In the genomic region with DNA sequence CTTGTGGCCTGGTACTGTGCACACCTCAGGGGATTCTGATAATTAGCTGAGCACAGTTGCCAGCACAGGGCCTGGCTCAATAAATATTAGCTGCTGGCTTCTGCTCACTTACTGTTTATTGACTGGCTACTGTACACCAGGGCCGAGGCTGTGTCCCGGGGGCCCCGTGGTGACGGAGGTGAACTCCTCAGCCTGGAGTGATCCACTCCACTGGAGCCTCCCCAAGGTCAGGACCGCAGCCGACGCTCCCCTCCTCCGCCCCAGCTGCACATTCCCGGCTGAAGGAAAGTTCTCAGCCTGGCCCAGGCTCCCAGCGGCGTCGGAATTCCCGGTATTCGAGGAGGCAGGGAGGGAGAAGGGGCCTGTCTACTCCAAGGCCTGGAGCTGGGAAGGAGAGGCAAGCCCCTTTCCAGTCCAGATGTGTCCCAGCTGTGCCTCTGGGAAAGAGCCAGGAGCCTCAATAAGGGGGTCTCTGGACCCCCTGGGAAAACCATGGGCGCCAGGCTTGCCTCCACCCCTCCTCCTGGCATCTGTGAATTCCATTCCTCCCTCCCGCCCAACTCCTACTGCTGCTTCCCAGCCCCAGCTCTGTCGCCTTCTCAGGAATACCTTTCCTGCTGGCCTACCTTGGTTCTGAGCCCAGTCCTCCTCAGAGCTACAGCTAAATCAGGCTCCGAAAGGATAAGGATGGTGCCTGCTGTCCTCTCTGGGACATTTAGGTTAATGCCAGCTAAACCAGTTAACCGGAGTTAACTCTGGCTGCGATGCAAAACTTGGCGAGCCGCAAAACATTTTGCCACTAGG, we compare ENCODE assay signal across 8 cellular contexts. TPM values are rescaled to one million over a fixed set of nuclear protein-coding genes. Genes with fewer than 3 reads are reported as not detected.
DNase-seq lines count a peak whose midpoint lies in the region; ATAC-seq and TF ChIP-seq lines count a peak whose summit lies in the region.

No MANE protein-coding gene starts in this region.

- H3K9me3 ChIP-seq in HCT116 (ENCODE audit: control insufficient read depth in 1 of 2, insufficient read depth in 1 of 2, low read depth in 1 of 2, low read length in 2 of 2): no peaks in the 10 kb centered on the region

- no peak for DNase-seq in HCT116 (ENCODE audit: low read depth, low spot score)
- peak; percentile 97 for DNase-seq in islet precursor cell
- DNase-seq in stimulated activated naive B cell treated with anti-CD40 and anti-IgM and Interleukin-4, amounts not matched to agents 10 μg/mL and 1 μg/mL and 100 μg/mL, for 72 hours: no peak
- DNase-seq in stimulated activated CD4-positive, alpha-beta T cell treated with anti-CD3 and anti-CD28 coated beads, Interleukin-15, amount 100 ng/mL, for 24 hours: no peak
- DNase-seq in SHP77 (lab: John Stamatoyannopoulos, UW): no peak
- DNase-seq in activated CD4-positive, alpha-beta memory T cell treated with anti-CD3 and anti-CD28 coated beads, Interleukin-2, amount 10 ng/mL, durations not matched to agents 7 days and 5 days: no peak

- H3K4me2 ChIP-seq in HCT116 (ENCODE audit: low read length): peak overlapping the region; percentile 59

- no peak for TF ChIP-seq RAD21 in HCT116 (IDR thresholded peaks at IDR 0.05; ENCODE audit: low read depth)

- POLR2A ChIA-PET in HCT116 (lab: Charles Lee): interaction anchor here (0.7 to 6.0 kb wide), 8 partner anchors 8 to 37 kb away, joined by 3 to 33 read pairs (median 3); a partner anchor contains a TSS
- POLR2A ChIA-PET in activated CD4-positive, alpha-beta memory T cell treated with anti-CD3 and anti-CD28 coated beads, Interleukin-2, amount 10 ng/mL, durations not matched to agents 7 days and 5 days (lab: Charles Lee): interaction anchor here (0.6 to 3.0 kb wide), 9 partner anchors 7 to 52 kb away, joined by 3 to 18 read pairs (median 4); a partner anchor contains a TSS

- H3K36me3 ChIP-seq in HCT116 (ENCODE audit: control insufficient read depth in 1 of 2, insufficient read depth in 2 of 2, low read length in 2 of 2): peaks cover 12 to 13% of the 10 kb centered on the region in 2 experiments; a peak in 3 of 4 replicates

- H2AFZ ChIP-seq in HCT116 (ENCODE audit: low read depth, low read length, poor library complexity, severe bottlenecking): no peak overlapping the region

- RAD21 ChIA-PET in HCT116 (lab: Charles Lee; ENCODE audit: low non-redundant PET in 1 of 2, low total read pairs in 2 of 2, uncharacterized antibody in 2 of 2, unreplicated experiment in 2 of 2): no interaction called here

- TF ChIP-seq CTCF in HCT116 (IDR thresholded peaks at IDR 0.05 in 2 of 3, conservative IDR thresholded peaks at IDR 0.05 in 1 of 3; ENCODE audit: borderline replicate concordance in 1 of 3, insufficient read depth in 1 of 3, low read depth in 2 of 3, low read length in 2 of 3) (no peak), brain (conservative IDR thresholded peaks at IDR 0.05) (no peak)

- peak overlapping the region in 3 of 5 experiments; percentile 10 to 54 (median 16) for H3K4me3 Mint-ChIP-seq in brain
- H3K4me3 Mint-ChIP-seq in stimulated activated naive B cell treated with anti-CD40 and anti-IgM and Interleukin-4, amounts not matched to agents 10 μg/mL and 1 μg/mL and 100 μg/mL, for 72 hours: no peak overlapping the region
- no peak overlapping the region for H3K4me3 Mint-ChIP-seq in activated CD4-positive, alpha-beta memory T cell treated with anti-CD3 and anti-CD28 coated beads, Interleukin-2, amount 10 ng/mL, durations not matched to agents 7 days and 5 days

- H3K9ac ChIP-seq in HCT116 (ENCODE audit: low read length): peak overlapping the region; percentile 61

- peak overlapping the region in 4 of 5 experiments; percentile 43 to 94 (median 75) for H3K27ac Mint-ChIP-seq in brain
- H3K27ac Mint-ChIP-seq in stimulated activated naive B cell treated with anti-CD40 and anti-IgM and Interleukin-4, amounts not matched to agents 10 μg/mL and 1 μg/mL and 100 μg/mL, for 72 hours: peak overlapping the region; percentile 20
- no peak overlapping the region for H3K27ac Mint-ChIP-seq in activated CD4-positive, alpha-beta memory T cell treated with anti-CD3 and anti-CD28 coated beads, Interleukin-2, amount 10 ng/mL, durations not matched to agents 7 days and 5 days

- intact Hi-C loops in HCT116 (cut with micrococcal nuclease): no loop called here

- no TSS peak for BruUV-seq in HCT116 (replicated peaks; lab: Mats Ljungman, UMichigan)

- peak; percentile 64 for ATAC-seq in HCT116
- peak in 1 of 2 donors; percentile 12 for ATAC-seq in stimulated activated naive B cell treated with anti-CD40 and anti-IgM and Interleukin-4, amounts not matched to agents 10 μg/mL and 1 μg/mL and 100 μg/mL, for 72 hours (replicated peaks)
- ATAC-seq in HG02588 (IDR thresholded peaks at IDR 0.05; ENCODE audit: unreplicated experiment): no peak

- H3K27me3 Mint-ChIP-seq in brain: no peaks in the 10 kb centered on the region
- no peaks in the 10 kb centered on the region for H3K27me3 Mint-ChIP-seq in stimulated activated naive B cell treated with anti-CD40 and anti-IgM and Interleukin-4, amounts not matched to agents 10 μg/mL and 1 μg/mL and 100 μg/mL, for 72 hours
- H3K27me3 Mint-ChIP-seq in activated CD4-positive, alpha-beta memory T cell treated with anti-CD3 and anti-CD28 coated beads, Interleukin-2, amount 10 ng/mL, durations not matched to agents 7 days and 5 days: no peaks in the 10 kb centered on the region

- H3K4me1 Mint-ChIP-seq in brain: peaks cover 23% of the 10 kb centered on the region
- peaks cover 9 to 19% of the 10 kb centered on the region in 2 donors for H3K4me1 Mint-ChIP-seq in stimulated activated naive B cell treated with anti-CD40 and anti-IgM and Interleukin-4, amounts not matched to agents 10 μg/mL and 1 μg/mL and 100 μg/mL, for 72 hours
- H3K4me1 Mint-ChIP-seq in activated CD4-positive, alpha-beta memory T cell treated with anti-CD3 and anti-CD28 coated beads, Interleukin-2, amount 10 ng/mL, durations not matched to agents 7 days and 5 days: peaks cover 34% of the 10 kb centered on the region

- H4K20me1 ChIP-seq in HCT116 (ENCODE audit: insufficient read depth): peaks cover 1% of the 10 kb centered on the region; the same call in 1 of the 2 replicates

- peak overlapping the region in 1 of 2 experiments; percentile 31; a peak in 3 of 4 replicates for H3K4me3 ChIP-seq in HCT116 (replicated peaks in 1 of 2; ENCODE audit: low read depth in 1 of 2, low read length in 2 of 2)

- H3K4me1 ChIP-seq in HCT116 (ENCODE audit: control insufficient read depth in 1 of 2, insufficient read depth in 2 of 2, low read length in 2 of 2): peaks cover 56 to 61% of the 10 kb centered on the region in 2 experiments

- peak overlapping the region; percentile 77 for H3K27ac ChIP-seq in HCT116 (ENCODE audit: low read depth, low read length)

- CTCF ChIA-PET in HCT116 (lab: Charles Lee): interaction anchor here (1.3 kb wide), 2 partner anchors 14 to 30 kb away, joined by 5 to 6 read pairs; no protein-coding TSS in a partner anchor
- CTCF ChIA-PET in activated CD4-positive, alpha-beta memory T cell treated with anti-CD3 and anti-CD28 coated beads, Interleukin-2, amount 10 ng/mL, durations not matched to agents 7 days and 5 days (lab: Charles Lee): no interaction called here

- H3K9me2 ChIP-seq in HCT116 (ENCODE audit: insufficient read depth): no peaks in the 10 kb centered on the region

- no peaks in the 10 kb centered on the region for H3K9me3 Mint-ChIP-seq in brain
- H3K9me3 Mint-ChIP-seq in stimulated activated naive B cell treated with anti-CD40 and anti-IgM and Interleukin-4, amounts not matched to agents 10 μg/mL and 1 μg/mL and 100 μg/mL, for 72 hours: no peaks in the 10 kb centered on the region
- H3K9me3 Mint-ChIP-seq in activated CD4-positive, alpha-beta memory T cell treated with anti-CD3 and anti-CD28 coated beads, Interleukin-2, amount 10 ng/mL, durations not matched to agents 7 days and 5 days: no peaks in the 10 kb centered on the region

- peaks cover 13% of the 10 kb centered on the region for H3K79me2 ChIP-seq in HCT116 (ENCODE audit: insufficient read depth, low read length)

- H3K36me3 Mint-ChIP-seq in brain: peaks cover 28% of the 10 kb centered on the region
- H3K36me3 Mint-ChIP-seq in stimulated activated naive B cell treated with anti-CD40 and anti-IgM and Interleukin-4, amounts not matched to agents 10 μg/mL and 1 μg/mL and 100 μg/mL, for 72 hours: peaks cover 27 to 43% of the 10 kb centered on the region in 2 donors
- peaks cover 39% of the 10 kb centered on the region for H3K36me3 Mint-ChIP-seq in activated CD4-positive, alpha-beta memory T cell treated with anti-CD3 and anti-CD28 coated beads, Interleukin-2, amount 10 ng/mL, durations not matched to agents 7 days and 5 days (ENCODE audit: low read depth)

- H3K27me3 ChIP-seq in HCT116 (ENCODE audit: insufficient read depth, low read length): no peaks in the 10 kb centered on the region

- TF ChIP-seq POLR2A in HCT116 (IDR thresholded peaks at IDR 0.05; ENCODE audit: borderline replicate concordance, extremely low read depth, insufficient read depth, insufficient read length): no peak

TF ChIP-seq in HCT116, 20 proteins besides CTCF, POLR2A, EP300 and RAD21 (continues in another document):
- no peak for TF ChIP-seq SP1 (IDR thresholded peaks at IDR 0.05; ENCODE audit: low read depth)

RNA-seq across cellular contexts. Expression of a gene that starts 7.2 kb away (rescaled TPM):
- total RNA-seq in HCT116 (2021; ENCODE audit: unreplicated experiment): 3,365 TPM
- 6,021 and 7,325 TPM in 2 replicates for polyA plus RNA-seq in HCT116 (2012)
- 2,932 TPM for polyA plus RNA-seq in brain (ENCODE audit: insufficient read depth, low read depth, low replicate concordance)
- total RNA-seq in activated CD4-positive, alpha-beta memory T cell treated with anti-CD3 and anti-CD28 coated beads, Interleukin-2, amount 10 ng/mL, durations not matched to agents 7 days and 5 days: 1,000 to 10,000 TPM; 2,238 to 2,243 TPM

RNA-seq across cellular contexts. Expression of a gene that starts 16.0 kb away (rescaled TPM):
- total RNA-seq in HCT116 (2021; ENCODE audit: unreplicated experiment): 29.0 TPM
- 10.6 and 14.6 TPM in 2 replicates for polyA plus RNA-seq in HCT116 (2012)
- 28.8 TPM for polyA plus RNA-seq in brain (ENCODE audit: insufficient read depth, low read depth, low replicate concordance)
- total RNA-seq in activated CD4-positive, alpha-beta memory T cell treated with anti-CD3 and anti-CD28 coated beads, Interleukin-2, amount 10 ng/mL, durations not matched to agents 7 days and 5 days: 10 to 100 TPM; 82.4 to 93.0 TPM

RNA-seq across cellular contexts. Expression of a gene that starts 16.9 kb away (rescaled TPM):
- total RNA-seq in HCT116 (2021; ENCODE audit: unreplicated experiment): 120 TPM
- 129 and 137 TPM in 2 replicates for polyA plus RNA-seq in HCT116 (2012)
- polyA plus RNA-seq in brain (ENCODE audit: insufficient read depth, low read depth, low replicate concordance): 142 TPM
- 100 to 1,000 TPM; 153 to 159 TPM for total RNA-seq in activated CD4-positive, alpha-beta memory T cell treated with anti-CD3 and anti-CD28 coated beads, Interleukin-2, amount 10 ng/mL, durations not matched to agents 7 days and 5 days

RNA-seq across cellular contexts. Expression of a gene that starts 21.9 kb away (rescaled TPM):
- total RNA-seq in HCT116 (2021; ENCODE audit: unreplicated experiment): 131 TPM
- 236 and 274 TPM in 2 replicates for polyA plus RNA-seq in HCT116 (2012)
- 20.6 TPM for polyA plus RNA-seq in brain (ENCODE audit: insufficient read depth, low read depth, low replicate concordance)
- total RNA-seq in activated CD4-positive, alpha-beta memory T cell treated with anti-CD3 and anti-CD28 coated beads, Interleukin-2, amount 10 ng/mL, durations not matched to agents 7 days and 5 days: 100 to 1,000 TPM; 189 to 194 TPM

RNA-seq across cellular contexts. Expression of a gene that starts 37.3 kb away (rescaled TPM):
- 32.0 TPM for total RNA-seq in HCT116 (2021; ENCODE audit: unreplicated experiment)
- polyA plus RNA-seq in HCT116 (2012): 21.9 and 22.6 TPM in 2 replicates
- 71.5 TPM for polyA plus RNA-seq in brain (ENCODE audit: insufficient read depth, low read depth, low replicate concordance)
- total RNA-seq in activated CD4-positive, alpha-beta memory T cell treated with anti-CD3 and anti-CD28 coated beads, Interleukin-2, amount 10 ng/mL, durations not matched to agents 7 days and 5 days: 10 to 100 TPM; 32.3 to 34.5 TPM

Comparison
In these comparisons a context has a peak if more than half of its experiments do, and no peak if none do; other contexts are left out.
1. H3K4me3 Mint-ChIP-seq: peak in brain (3 of 5); none in stimulated activated naive B cell treated with anti-CD40 and anti-IgM and Interleukin-4, amounts not matched to agents 10 μg/mL and 1 μg/mL and 100 μg/mL, for 72 hours (0 of 2) and activated CD4-positive, alpha-beta memory T cell treated with anti-CD3 and anti-CD28 coated beads, Interleukin-2, amount 10 ng/mL, durations not matched to agents 7 days and 5 days (single experiment).